ENCODE assay signal across 1 cellular context in genomic region chrX:2463973-2464676, GRCh38.
A peak's percentile ranks its signal among the peaks of the same experiment; 100 is the strongest.
TF ChIP-seq lines count a peak whose summit lies in the region.

No MANE protein-coding gene starts in this region.

TF ChIP-seq in K562, 482 proteins besides CTCF, POLR2A, EP300 and RAD21 (continued from another document):
- TF ChIP-seq ZNF318 (IDR thresholded peaks at IDR 0.05; ENCODE audit: borderline replicate concordance in 1 of 2, low read depth in 1 of 2) (0 out of 4 replicates have a peak, but pooled peaks of 1 of the 2 experiments have one; percentile 29), RFX5 (IDR thresholded peaks at IDR 0.05; ENCODE audit: low read depth, low read length) (no peak)
TF ChIP-seq in K562: peak in this region for 79.
